ENCODE assay signal across 9 cellular contexts in genomic region chr10:88728107-88728763, GRCh38. TPM values are rescaled to one million over a fixed set of nuclear protein-coding genes. Genes with fewer than 3 reads are reported as not detected.
DNase-seq lines count a peak whose midpoint lies in the region; ATAC-seq and TF ChIP-seq lines count a peak whose summit lies in the region.
"Had no signal": no experiment of that assay in that cellular context is flagged by ENCODE, and none has a peak within 500 bp of the region (broad histone marks: within the 10 kb centered on the region; RNA-seq: fewer than 3 reads in every experiment).

No MANE protein-coding gene starts in this region.

- POLR2A ChIA-PET in activated CD8-positive, alpha-beta T cell treated with anti-CD3 and anti-CD28 coated beads for 36 hours (lab: Charles Lee) = interaction anchor here (1.4 kb wide), 1 partner anchor 206 kb away, joined by 3 read pairs; no protein-coding TSS in a partner anchor

- H3K79me2 ChIP-seq in H9 (ENCODE audit: insufficient read depth, low read length) = no peaks in the 10 kb centered on the region

- no peak overlapping the region; a peak in 1 of 7 replicates for H3K27ac Mint-ChIP-seq in H9
- no peak overlapping the region for H3K27ac Mint-ChIP-seq in activated CD8-positive, alpha-beta T cell treated with anti-CD3 and anti-CD28 coated beads for 36 hours
- H3K27ac Mint-ChIP-seq: effector memory CD8-positive, alpha-beta T cell had no signal

- CTCF ChIA-PET in activated CD8-positive, alpha-beta T cell treated with anti-CD3 and anti-CD28 coated beads for 36 hours (lab: Charles Lee) = interaction anchor here (0.7 to 5.2 kb wide), 37 partner anchors 8 to 875 kb away, joined by 3 to 33 read pairs (median 4); partner anchors contain the start of gene LIPM

- no peak overlapping the region for H3K4me3 ChIP-seq in iPS DF 6.9 (ENCODE audit: low read length)

- H3K4me1 ChIP-seq in H9 (ENCODE audit: insufficient read depth, low read length) (no peaks in the 10 kb centered on the region), iPS DF 6.9 (ENCODE audit: control insufficient read depth, insufficient read depth, low read length) (no peaks in the 10 kb centered on the region; the same call in 1 of the 2 replicates)

- H4K20me1 ChIP-seq in H9 (ENCODE audit: control insufficient read depth, insufficient read depth, insufficient read length) = no peaks in the 10 kb centered on the region

- H4K8ac ChIP-seq in H9 (replicated peaks; ENCODE audit: insufficient read length, low read depth, low read length) = peak overlapping the region; percentile 33

- TF ChIP-seq CTCF in 22Rv1 (IDR thresholded peaks at IDR 0.05) = peak; percentile 62
- TF ChIP-seq CTCF in H9 (conservative IDR thresholded peaks at IDR 0.05) = peak; percentile 100
- peak; percentile 61 for TF ChIP-seq CTCF in activated CD8-positive, alpha-beta T cell treated with anti-CD3 and anti-CD28 coated beads for 36 hours (IDR thresholded peaks at IDR 0.05)

- H3K4me3 Mint-ChIP-seq in H9 = no peak overlapping the region
- no peak overlapping the region for H3K4me3 Mint-ChIP-seq in activated CD8-positive, alpha-beta T cell treated with anti-CD3 and anti-CD28 coated beads for 36 hours
- H3K4me3 Mint-ChIP-seq: effector memory CD8-positive, alpha-beta T cell had no signal

- H3K36me3 Mint-ChIP-seq in H9 (ENCODE audit: insufficient read depth in 1 of 3, low read depth in 3 of 3) = no peaks in the 10 kb centered on the region
- no peaks in the 10 kb centered on the region for H3K36me3 Mint-ChIP-seq in activated CD8-positive, alpha-beta T cell treated with anti-CD3 and anti-CD28 coated beads for 36 hours (ENCODE audit: low read depth)

- H3K18ac ChIP-seq in H9 (ENCODE audit: insufficient read length, low read depth, low read length) = peak overlapping the region; percentile 66

- peak overlapping the region; percentile 80 for H2AFZ ChIP-seq in H9 (ENCODE audit: low read length)

- no peaks in the 10 kb centered on the region for H3K36me3 ChIP-seq in iPS DF 6.9 (ENCODE audit: control insufficient read depth, insufficient read depth, low read length)

- peaks cover 6% of the 10 kb centered on the region in 2 experiments for H3K4me1 Mint-ChIP-seq in H9
- H3K4me1 Mint-ChIP-seq in activated CD8-positive, alpha-beta T cell treated with anti-CD3 and anti-CD28 coated beads for 36 hours (ENCODE audit: low read depth) = peaks cover 4% of the 10 kb centered on the region

- H3T11ph ChIP-seq in H9 (ENCODE audit: low read length) = no peak overlapping the region

- H3K14ac ChIP-seq in H9 (ENCODE audit: insufficient read depth, low read length) = no peak overlapping the region

- intact Hi-C loops in activated CD8-positive, alpha-beta T cell treated with anti-CD3 and anti-CD28 coated beads for 36 hours (cut with micrococcal nuclease) = no loop called here

- H3K9me3 ChIP-seq in H9 (ENCODE audit: control insufficient read depth, low read depth, low read length) (no peaks in the 10 kb centered on the region), iPS DF 6.9 (ENCODE audit: control insufficient read depth, insufficient read depth, low read length) (no peaks in the 10 kb centered on the region)

- no CpG with 5 or more reads among the region's 30 CpGs for WGBS in H9 (ENCODE audit: extremely low coverage, insufficient read length, low lambda C conversion rate)
- no CpG with 5 or more reads among the region's 30 CpGs for WGBS in iPS DF 6.9 (ENCODE audit: insufficient coverage, insufficient read length)

- peak; percentile 97 for DNase-seq in H9
- peak; percentile 78 for DNase-seq in activated CD8-positive, alpha-beta T cell treated with anti-CD3 and anti-CD28 coated beads for 36 hours
- DNase-seq in iPS DF 6.9 (ENCODE audit: low read depth, low spot score) = peak; percentile 97
- DNase-seq in OCI-M2 (lab: John Stamatoyannopoulos, UW; ENCODE audit: unreplicated experiment) = no peak
- no peak for DNase-seq in medulla oblongata (ENCODE audit: extremely low spot score)

- no peaks in the 10 kb centered on the region for H3K9me3 Mint-ChIP-seq in H9
- no peaks in the 10 kb centered on the region for H3K9me3 Mint-ChIP-seq in activated CD8-positive, alpha-beta T cell treated with anti-CD3 and anti-CD28 coated beads for 36 hours
- H3K9me3 Mint-ChIP-seq: effector memory CD8-positive, alpha-beta T cell had no signal

- no peak overlapping the region for H2BK120ac ChIP-seq in H9 (ENCODE audit: low read depth, low read length, poor library complexity, severe bottlenecking)

- no peak overlapping the region for H2BK15ac ChIP-seq in H9 (ENCODE audit: low read depth, low read length)

- no peak overlapping the region for H3K4ac ChIP-seq in H9 (ENCODE audit: low read depth, low read length)

- no peaks in the 10 kb centered on the region for H3K79me1 ChIP-seq in H9 (ENCODE audit: insufficient read depth, low read depth, low read length, poor library complexity, severe bottlenecking)

- ATAC-seq in activated CD8-positive, alpha-beta T cell treated with anti-CD3 and anti-CD28 coated beads for 36 hours = peak; percentile 81
- ATAC-seq in HG02884 (IDR thresholded peaks at IDR 0.05; ENCODE audit: unreplicated experiment) = no peak
- no peak for ATAC-seq in HG02981 (IDR thresholded peaks at IDR 0.05; ENCODE audit: unreplicated experiment)
- ATAC-seq: effector memory CD8-positive, alpha-beta T cell had no signal

- H3K27me3 Mint-ChIP-seq in H9 (ENCODE audit: low read depth) = peaks cover 32% of the 10 kb centered on the region
- peaks cover 4% of the 10 kb centered on the region for H3K27me3 Mint-ChIP-seq in activated CD8-positive, alpha-beta T cell treated with anti-CD3 and anti-CD28 coated beads for 36 hours
- H3K27me3 Mint-ChIP-seq: effector memory CD8-positive, alpha-beta T cell had no signal

- no peak overlapping the region for H3K23ac ChIP-seq in H9 (ENCODE audit: insufficient read length, low read depth, low read length)

- H4K91ac ChIP-seq in H9 (ENCODE audit: insufficient read length, low read depth, low read length) = no peak overlapping the region

- H3K27ac ChIP-seq in 22Rv1 (no peak overlapping the region), H9 (ENCODE audit: insufficient read length, low read depth, low read length) (no peak overlapping the region), iPS DF 6.9 (ENCODE audit: low read length) (no peak overlapping the region)

- no peak overlapping the region for H2BK20ac ChIP-seq in H9 (ENCODE audit: low read depth, low read length, poor library complexity, severe bottlenecking)

- H2BK12ac ChIP-seq in H9 (ENCODE audit: insufficient read length, low read depth, low read length) = no peak overlapping the region

- no peaks in the 10 kb centered on the region for H3K27me3 ChIP-seq in H9 (ENCODE audit: insufficient read depth, low read length)
- no peaks in the 10 kb centered on the region for H3K27me3 ChIP-seq in iPS DF 6.9 (ENCODE audit: control insufficient read depth, insufficient read depth, low read length)

- no peak overlapping the region for H3K56ac ChIP-seq in H9 (ENCODE audit: insufficient read length, low read depth, low read length)

- H4K5ac ChIP-seq in H9 (ENCODE audit: insufficient read length, low read depth, low read length) = peak overlapping the region; percentile 28

- H2BK5ac ChIP-seq in H9 (ENCODE audit: insufficient read length, low read length) = no peak overlapping the region

- no peak overlapping the region for H2AK5ac ChIP-seq in H9 (ENCODE audit: insufficient read length, low read length)

- no peak overlapping the region for H3K4me2 ChIP-seq in H9 (ENCODE audit: insufficient read depth, insufficient read length, low read length)

- H3K23me2 ChIP-seq in H9 (ENCODE audit: insufficient read length, low read depth, low read length, poor library complexity, severe bottlenecking) = no peaks in the 10 kb centered on the region

- H3K9ac ChIP-seq in H9 (ENCODE audit: extremely low read depth, insufficient read length, low read length) = no peak overlapping the region

RNA-seq across cellular contexts. Expression of gene LIPK, which starts 22.2 kb away (rescaled TPM):
- not detected in 2 replicates for total RNA-seq in H9 (2021)
- total RNA-seq in activated CD8-positive, alpha-beta T cell treated with anti-CD3 and anti-CD28 coated beads for 36 hours = not detected

RNA-seq across cellular contexts. Expression of gene LIPN, which starts 31.6 kb away (rescaled TPM):
- total RNA-seq in H9 (2021) = not detected in 2 replicates
- not detected for total RNA-seq in activated CD8-positive, alpha-beta T cell treated with anti-CD3 and anti-CD28 coated beads for 36 hours

Comparison
In these comparisons a context has a peak if more than half of its experiments do, and no peak if none do; other contexts are left out.
1. DNase-seq: peak in H9 (single experiment), activated CD8-positive, alpha-beta T cell treated with anti-CD3 and anti-CD28 coated beads for 36 hours (single experiment) and iPS DF 6.9 (single experiment); none in OCI-M2 (single experiment) and medulla oblongata (single experiment).
2. Peak in every context shown above with its lines, with median percentiles within 50 percentile points of each other: CTCF ChIP-seq.